Comparison of ENCODE assay signal across 7 cellular contexts in the genomic region with DNA sequence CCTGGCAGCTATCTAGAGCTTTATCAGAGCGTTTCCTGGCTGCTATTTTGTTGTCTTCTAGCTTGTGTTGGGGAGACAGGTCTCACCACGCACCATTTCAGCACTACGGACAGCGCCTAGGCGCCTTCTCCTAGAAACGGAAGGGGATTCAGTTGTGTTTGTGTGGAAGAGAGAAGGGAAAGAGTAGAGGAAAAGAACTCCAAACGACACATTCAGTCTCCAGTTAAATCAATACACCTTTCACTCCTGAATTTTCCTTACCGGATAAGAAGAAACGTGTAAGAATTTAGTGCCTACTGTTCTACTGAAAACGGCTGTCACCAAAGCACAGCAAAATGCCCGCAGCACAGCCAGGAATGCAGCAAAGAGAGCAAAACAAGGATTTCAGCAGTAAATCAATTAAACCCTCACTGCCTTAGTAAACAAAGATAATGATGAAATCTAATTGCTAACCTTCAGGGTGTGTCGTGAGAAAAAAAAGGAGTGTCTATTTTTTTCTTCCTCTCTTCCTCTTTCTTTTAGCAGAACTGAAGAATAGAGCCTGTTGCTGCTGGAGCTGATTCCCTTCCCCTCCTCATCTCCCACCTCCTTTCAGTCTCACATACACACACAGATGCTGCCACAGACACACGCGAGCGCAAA. TPM values are rescaled to one million over a fixed set of nuclear protein-coding genes. Genes with fewer than 3 reads are reported as not detected.
DNase-seq lines count a peak whose midpoint lies in the region; ATAC-seq and TF ChIP-seq lines count a peak whose summit lies in the region.

No MANE protein-coding gene starts in this region.

- H3K4me3 Mint-ChIP-seq in GM23338: peak overlapping the region; percentile 85

- H3K27ac Mint-ChIP-seq in GM23338: no peak overlapping the region

- H3K27ac ChIP-seq in GM23338 (ENCODE audit: low read depth) (no peak overlapping the region), adrenal gland (no peak overlapping the region), prostate gland (no peak overlapping the region)

- no peaks in the 10 kb centered on the region for H3K79me2 ChIP-seq in GM23338 (replicated peaks; ENCODE audit: insufficient read depth)

- no peaks in the 10 kb centered on the region for H3K36me3 Mint-ChIP-seq in GM23338 (ENCODE audit: low read depth)

- peaks cover 9% of the 10 kb centered on the region; the same call in 2 of the 3 replicates for H3K4me1 Mint-ChIP-seq in GM23338

- WGBS in adrenal gland, 4 donors: 3 to 7% (median 5%) methylated on average over 15 of the region's 15 CpGs
- WGBS in prostate gland: 2% methylated on average over 15 of the region's 15 CpGs

- no peak for TF ChIP-seq CTCF in GM23338 (conservative IDR thresholded peaks at IDR 0.05; ENCODE audit: low read depth in 2 of 2)
- no peak for TF ChIP-seq CTCF in adrenal gland (IDR thresholded peaks at IDR 0.05)
- TF ChIP-seq CTCF in prostate gland (IDR thresholded peaks at IDR 0.05): no peak

- DNase-seq in GM23338 (ENCODE audit: low spot score) (peak; percentile 95), NCI-H460 (ENCODE audit: extremely low read depth, low read depth) (peak; percentile 61), adrenal gland (peak; percentile 52 to 85 (median 72)), hepatic stellate cell (ENCODE audit: low spot score) (peak; percentile 20), prostate gland (ENCODE audit: low spot score) (peak; percentile 31), NOMO-1 treated with DMSO at 0.1 percent for 48 hours (lab: John Stamatoyannopoulos, UW; ENCODE audit: unreplicated experiment) (no peak)

- H3K27me3 ChIP-seq in GM23338 (ENCODE audit: insufficient read depth) (peaks cover 27% of the 10 kb centered on the region), adrenal gland (no peaks in the 10 kb centered on the region), prostate gland (replicated peaks; ENCODE audit: insufficient read depth) (no peaks in the 10 kb centered on the region)

- no peaks in the 10 kb centered on the region for H3K4me1 ChIP-seq in GM23338 (ENCODE audit: insufficient read depth)
- peaks cover 3 to 8% of the 10 kb centered on the region in 2 donors for H3K4me1 ChIP-seq in adrenal gland (replicated peaks in 1 of 2)
- H3K4me1 ChIP-seq in prostate gland (replicated peaks): no peaks in the 10 kb centered on the region

- H3K27me3 Mint-ChIP-seq in GM23338 (ENCODE audit: insufficient read depth, low read depth, poor library complexity): peaks cover 9% of the 10 kb centered on the region

- H3K4me3 ChIP-seq in GM23338 (peak overlapping the region; percentile 69), adrenal gland (no peak overlapping the region), prostate gland (no peak overlapping the region)

- peak overlapping the region; percentile 75 for H3K4me2 ChIP-seq in GM23338

- no peaks in the 10 kb centered on the region for H3K36me3 ChIP-seq in GM23338 (ENCODE audit: insufficient read depth)
- H3K36me3 ChIP-seq in adrenal gland (replicated peaks in 1 of 2): no peaks in the 10 kb centered on the region
- H3K36me3 ChIP-seq in prostate gland: no peaks in the 10 kb centered on the region

- H3K9me3 ChIP-seq in adrenal gland (replicated peaks in 1 of 3): no peaks in the 10 kb centered on the region
- H3K9me3 ChIP-seq in prostate gland: no peaks in the 10 kb centered on the region

- peak overlapping the region; percentile 81; the same call in 1 of the 2 replicates for H2AFZ ChIP-seq in GM23338

- ATAC-seq in GM23338: peak; percentile 97
- ATAC-seq in HG03045 (IDR thresholded peaks at IDR 0.05; ENCODE audit: unreplicated experiment): no peak

- no peaks in the 10 kb centered on the region for H3F3A ChIP-seq in GM23338 (replicated peaks; ENCODE audit: low read depth)

- intact Hi-C loops in adrenal gland (cut with DNase I): no loop called here
- intact Hi-C loops in prostate gland (cut with DNase I): no loop called here

- no peaks in the 10 kb centered on the region for H4K20me1 ChIP-seq in GM23338 (replicated peaks; ENCODE audit: insufficient read depth)

- no peaks in the 10 kb centered on the region for H3K9me2 ChIP-seq in GM23338 (ENCODE audit: insufficient read depth)

- TF ChIP-seq POLR2A in adrenal gland (IDR thresholded peaks at IDR 0.05) (no peak), prostate gland (IDR thresholded peaks at IDR 0.05) (no peak)

- H3K9me3 Mint-ChIP-seq in GM23338: no peaks in the 10 kb centered on the region

TF ChIP-seq in GM23338, 12 proteins besides CTCF, POLR2A, EP300 and RAD21:
- TF ChIP-seq, protein P1, sequence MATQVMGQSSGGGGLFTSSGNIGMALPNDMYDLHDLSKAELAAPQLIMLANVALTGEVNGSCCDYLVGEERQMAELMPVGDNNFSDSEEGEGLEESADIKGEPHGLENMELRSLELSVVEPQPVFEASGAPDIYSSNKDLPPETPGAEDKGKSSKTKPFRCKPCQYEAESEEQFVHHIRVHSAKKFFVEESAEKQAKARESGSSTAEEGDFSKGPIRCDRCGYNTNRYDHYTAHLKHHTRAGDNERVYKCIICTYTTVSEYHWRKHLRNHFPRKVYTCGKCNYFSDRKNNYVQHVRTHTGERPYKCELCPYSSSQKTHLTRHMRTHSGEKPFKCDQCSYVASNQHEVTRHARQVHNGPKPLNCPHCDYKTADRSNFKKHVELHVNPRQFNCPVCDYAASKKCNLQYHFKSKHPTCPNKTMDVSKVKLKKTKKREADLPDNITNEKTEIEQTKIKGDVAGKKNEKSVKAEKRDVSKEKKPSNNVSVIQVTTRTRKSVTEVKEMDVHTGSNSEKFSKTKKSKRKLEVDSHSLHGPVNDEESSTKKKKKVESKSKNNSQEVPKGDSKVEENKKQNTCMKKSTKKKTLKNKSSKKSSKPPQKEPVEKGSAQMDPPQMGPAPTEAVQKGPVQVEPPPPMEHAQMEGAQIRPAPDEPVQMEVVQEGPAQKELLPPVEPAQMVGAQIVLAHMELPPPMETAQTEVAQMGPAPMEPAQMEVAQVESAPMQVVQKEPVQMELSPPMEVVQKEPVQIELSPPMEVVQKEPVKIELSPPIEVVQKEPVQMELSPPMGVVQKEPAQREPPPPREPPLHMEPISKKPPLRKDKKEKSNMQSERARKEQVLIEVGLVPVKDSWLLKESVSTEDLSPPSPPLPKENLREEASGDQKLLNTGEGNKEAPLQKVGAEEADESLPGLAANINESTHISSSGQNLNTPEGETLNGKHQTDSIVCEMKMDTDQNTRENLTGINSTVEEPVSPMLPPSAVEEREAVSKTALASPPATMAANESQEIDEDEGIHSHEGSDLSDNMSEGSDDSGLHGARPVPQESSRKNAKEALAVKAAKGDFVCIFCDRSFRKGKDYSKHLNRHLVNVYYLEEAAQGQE (IDR thresholded peaks at IDR 0.05; ENCODE audit: unreplicated experiment): peak; percentile 98
- no peak for TF ChIP-seq ZNF331 (CRISPR knock-in tag; IDR thresholded peaks at IDR 0.05; ENCODE audit: low read depth)

RNA-seq across cellular contexts. Expression of a gene that starts 0.4 kb away (rescaled TPM):
- not detected in 2 replicates for total RNA-seq in GM23338 (2014; rRNA removed; shearing (Covaris generic))
- polyA plus RNA-seq in GM23338 (2016; fragmentation: Nextera tagmentation; extraction: Ambion mirVana) (0.10 TPM in 1 of 2 replicates, not detected in the other), adrenal gland (under 1 TPM; 0.03 to 0.09 (median 0.08) TPM)
- not detected in 2 replicates for total RNA-seq in NCI-H460 (2014; rRNA removed; shearing (Covaris generic))
- polyA plus RNA-seq in NCI-H460 (2014; cell fraction: nucleus; rRNA removed): not detected in 2 replicates
- total RNA-seq in adrenal gland (not detected), prostate gland (not detected)

RNA-seq across cellular contexts. Expression of a gene that starts 13.0 kb away (rescaled TPM):
- 60.7 and 79.7 TPM in 2 replicates for total RNA-seq in GM23338 (2014; rRNA removed; shearing (Covaris generic))
- polyA plus RNA-seq in GM23338 (2016; fragmentation: Nextera tagmentation; extraction: Ambion mirVana) (55.5 and 62.0 TPM in 2 replicates), adrenal gland (10 to 100 TPM; 38.9 to 57.0 (median 51.3) TPM)
- 11.5 and 24.9 TPM in 2 replicates for total RNA-seq in NCI-H460 (2014; rRNA removed; shearing (Covaris generic))
- 19.7 and 25.1 TPM in 2 replicates for polyA plus RNA-seq in NCI-H460 (2014; cell fraction: nucleus; rRNA removed)
- total RNA-seq in adrenal gland (10 to 100 TPM in 6 of 8 donors, 1 to 10 TPM in 2; 5.9 to 53.5 (median 29.1) TPM), prostate gland (10 to 100 TPM; 10.2 to 23.3 TPM)

RNA-seq across cellular contexts. Expression of a gene that starts 15.0 kb away (rescaled TPM):
- 0.19 and 0.59 TPM in 2 replicates for total RNA-seq in GM23338 (2014; rRNA removed; shearing (Covaris generic))
- polyA plus RNA-seq in GM23338 (2016; fragmentation: Nextera tagmentation; extraction: Ambion mirVana) (0.52 and 0.57 TPM in 2 replicates), adrenal gland (under 1 TPM; under 0.01 to 0.07 (median 0.03) TPM)
- total RNA-seq in NCI-H460 (2014; rRNA removed; shearing (Covaris generic)): not detected in 2 replicates
- not detected in 2 replicates for polyA plus RNA-seq in NCI-H460 (2014; cell fraction: nucleus; rRNA removed)
- total RNA-seq in adrenal gland (under 1 TPM in 2 of 8 donors, not detected in 6; 0.07 to 0.32 TPM), prostate gland (not detected)
